Comparison of ENCODE assay signal across 24 cellular contexts in genomic region chr3:107919239-107919638, GRCh38.
"Had no signal": no experiment of that assay in that cellular context is flagged by ENCODE, and none has a peak within 500 bp of the region (broad histone marks: within the 10 kb centered on the region; RNA-seq: fewer than 3 reads in every experiment).

No MANE protein-coding gene starts in this region.

- H3K9me3 ChIP-seq: left lung, lower lobe of right lung, ovary, right atrium auricular region, right lobe of liver, stomach, testis, thyroid gland, transverse colon, upper lobe of left lung had no signal

- H3K27ac ChIP-seq: left lung, lower lobe of right lung, neural progenitor cell, ovary, right atrium auricular region, right lobe of liver, stomach, testis, thyroid gland, transverse colon, upper lobe of left lung had no signal

- DNase-seq: hypothalamus; immature natural killer cell; kidney; left colon; left lung; lower lobe of right lung; mammary epithelial cell; mesenchymal stem cell; naive thymus-derived CD8-positive, alpha-beta T cell; nephron progenitor cell; ovary; right lobe of liver; stimulated activated CD4-positive, alpha-beta T cell treated with anti-CD3 and anti-CD28 coated beads, Interleukin-2, amount 100 ng/mL, for 24 hours; stimulated activated CD4-positive, alpha-beta T cell treated with anti-CD3 and anti-CD28 coated beads, Interleukin-4, amount 100 ng/mL, for 1 hour; stimulated activated naive B cell treated with anti-CD40 and anti-IgM and Interleukin-4, amounts not matched to agents 10 μg/mL and 1 μg/mL and 100 μg/mL, for 72 hours; stimulated activated naive CD8-positive, alpha-beta T cell treated with anti-CD3 and anti-CD28 coated beads, Interleukin-15, Interleukin-2, amounts not matched to agents 100 U/mL and 50 U/mL, for 24 hours; stomach; testis; thyroid gland; transverse colon; upper lobe of left lung had no signal

- H3K4me3 ChIP-seq: left lung, lower lobe of right lung, neural progenitor cell, ovary, right atrium auricular region, right lobe of liver, smooth muscle cell, stomach, testis, thyroid gland, transverse colon, upper lobe of left lung had no signal

- ATAC-seq: left colon; left lung; lower lobe of right lung; naive thymus-derived CD8-positive, alpha-beta T cell; right lobe of liver; stimulated activated naive B cell treated with anti-CD40 and anti-IgM and Interleukin-4, amounts not matched to agents 10 μg/mL and 1 μg/mL and 100 μg/mL, for 72 hours; stimulated activated naive CD8-positive, alpha-beta T cell treated with anti-CD3 and anti-CD28 coated beads, Interleukin-15, Interleukin-2, amounts not matched to agents 100 U/mL and 50 U/mL, for 24 hours had no signal

- H3K4me2 ChIP-seq: neural progenitor cell, smooth muscle cell had no signal

- H3K36me3 ChIP-seq: left lung, lower lobe of right lung, neural progenitor cell, ovary, right atrium auricular region, right lobe of liver, stomach, thyroid gland, transverse colon, upper lobe of left lung had no signal

- H2AFZ ChIP-seq: neural progenitor cell had no signal

- H3K4me1 ChIP-seq: left lung, lower lobe of right lung, neural progenitor cell, right atrium auricular region, right lobe of liver, stomach, testis, transverse colon, upper lobe of left lung had no signal

- H3K27me3 ChIP-seq: left lung, neural progenitor cell, ovary, right atrium auricular region, right lobe of liver, testis, thyroid gland, upper lobe of left lung had no signal

- H3K9ac ChIP-seq: neural progenitor cell had no signal
